ENCODE assay signal across 18 cellular contexts in the genomic region with DNA sequence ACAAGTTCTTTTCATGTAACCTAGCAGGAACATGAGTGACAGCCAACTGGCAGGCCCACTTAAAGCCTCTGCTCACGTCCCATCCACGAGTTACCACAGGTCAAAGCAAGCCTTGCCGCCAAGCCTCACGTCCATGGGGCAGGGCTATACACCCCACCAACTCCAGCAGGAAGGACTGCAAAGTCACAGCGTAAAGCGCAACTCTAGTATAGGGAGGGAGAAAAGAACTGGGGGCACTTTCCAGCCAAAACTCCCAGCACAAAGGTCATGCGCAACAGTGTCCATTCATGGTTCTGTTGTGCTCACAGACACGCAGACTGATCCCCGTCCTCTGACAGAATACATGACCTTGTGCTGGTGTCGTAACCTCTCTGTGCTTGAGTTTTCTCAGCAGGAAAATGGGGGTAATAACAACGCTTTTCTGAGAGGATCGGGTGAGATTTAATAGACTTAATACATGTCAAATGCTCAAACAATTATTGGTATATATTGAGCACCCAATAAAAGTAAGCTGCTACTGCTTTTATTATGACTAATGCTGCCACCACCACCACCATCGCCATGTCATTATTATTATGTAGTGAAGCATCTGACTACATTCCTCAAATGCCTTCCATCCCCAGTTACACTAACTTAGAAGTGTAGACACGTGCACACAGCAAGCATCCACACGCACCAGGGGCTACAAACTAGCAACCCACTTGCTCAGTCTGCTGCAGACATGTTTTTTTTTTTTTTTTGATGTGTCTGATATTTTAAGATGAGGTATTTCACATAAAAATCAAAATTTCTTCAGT.
DNase-seq lines count a peak whose midpoint lies in the region; ATAC-seq, FAIRE-seq and TF ChIP-seq lines count a peak whose summit lies in the region.
"Had no signal": no experiment of that assay in that cellular context is flagged by ENCODE, and none has a peak within 500 bp of the region (broad histone marks: within the 10 kb centered on the region; RNA-seq: fewer than 3 reads in every experiment).

No MANE protein-coding gene starts in this region.

- H2AFZ ChIP-seq in SK-N-SH (ENCODE audit: low read depth): no peak overlapping the region
- H2AFZ ChIP-seq in smooth muscle cell (ENCODE audit: low read depth): no peak overlapping the region

- no peak overlapping the region for H3K4me3 ChIP-seq in SK-N-SH (ENCODE audit: low read depth in 2 of 2, low read length in 1 of 2)
- H3K4me3 ChIP-seq in smooth muscle cell: no peak overlapping the region
- H3K4me3 ChIP-seq in kidney (ENCODE audit: low read length in 2 of 2): no peak overlapping the region
- H3K4me3 ChIP-seq: A549, esophagus muscularis mucosa, MG63, psoas muscle had no signal

- no peaks in the 10 kb centered on the region for H3K36me3 ChIP-seq in SK-N-SH (replicated peaks in 1 of 2; ENCODE audit: control insufficient read depth in 1 of 2, insufficient read depth in 2 of 2, low read length in 1 of 2)
- no peaks in the 10 kb centered on the region for H3K36me3 ChIP-seq in smooth muscle cell (ENCODE audit: low read depth)
- H3K36me3 ChIP-seq in kidney (ENCODE audit: control insufficient read depth in 1 of 2, insufficient read depth in 2 of 2, low read length in 2 of 2): no peaks in the 10 kb centered on the region
- H3K36me3 ChIP-seq: MG63 had no signal

- no peaks in the 10 kb centered on the region for H3K27me3 Mint-ChIP-seq in activated naive CD4-positive, alpha-beta T cell treated with anti-CD3 and anti-CD28 coated beads, Interleukin-2, amount 10 ng/mL, durations not matched to agents 7 days and 5 days

- H3K9ac ChIP-seq in SK-N-SH (peak overlapping the region; percentile 35; the same call in 1 of the 2 replicates), smooth muscle cell (ENCODE audit: low read depth) (no peak overlapping the region), kidney (ENCODE audit: low read length in 2 of 2) (no peak overlapping the region)

- DNase-seq in activated naive CD4-positive, alpha-beta T cell treated with anti-CD3 and anti-CD28 coated beads, Interleukin-2, amount 50 U/mL, for 72 hours (ENCODE audit: low spot score in 2 of 2): peak in 1 of 2 donors; percentile 31
- no peak for DNase-seq in activated naive CD4-positive, alpha-beta T cell treated with anti-CD3 and anti-CD28 coated beads, Interleukin-2, amount 10 ng/mL, durations not matched to agents 7 days and 5 days
- DNase-seq in SK-N-SH: no peak
- peak; percentile 71 for DNase-seq in glomerular visceral epithelial cell (ENCODE audit: extremely low spot score)
- DNase-seq in smooth muscle cell (lab: John Stamatoyannopoulos, UW; ENCODE audit: unreplicated experiment): no peak
- DNase-seq in kidney: no peak
- DNase-seq: activated T-cell treated with anti-CD3 and anti-CD28 coated beads, Interleukin-2, amount 50 U/mL, for 48 hours; dermis blood vessel endothelial cell; GF-D8; MG63; NCI-H2081; NCI-H774; psoas muscle; SHP77 had no signal

- no peaks in the 10 kb centered on the region for H3K36me3 Mint-ChIP-seq in activated naive CD4-positive, alpha-beta T cell treated with anti-CD3 and anti-CD28 coated beads, Interleukin-2, amount 50 U/mL, for 72 hours
- H3K36me3 Mint-ChIP-seq in activated naive CD4-positive, alpha-beta T cell treated with anti-CD3 and anti-CD28 coated beads, Interleukin-2, amount 10 ng/mL, durations not matched to agents 7 days and 5 days: no peaks in the 10 kb centered on the region

- ATAC-seq in activated naive CD4-positive, alpha-beta T cell treated with anti-CD3 and anti-CD28 coated beads, Interleukin-2, amount 50 U/mL, for 72 hours: no peak
- ATAC-seq in HG03439 (IDR thresholded peaks at IDR 0.05; ENCODE audit: unreplicated experiment) (no peak), GM18861 (IDR thresholded peaks at IDR 0.05; ENCODE audit: unreplicated experiment) (no peak)
- ATAC-seq: A549, psoas muscle had no signal

- H3K27ac ChIP-seq in SK-N-SH (ENCODE audit: low read depth in 2 of 2, low read length in 1 of 2) (peak overlapping the region in 1 of 2 experiments; percentile 63; a peak in 2 of 4 replicates), smooth muscle cell (ENCODE audit: low read depth) (peak overlapping the region; percentile 76), kidney (ENCODE audit: low read depth in 2 of 2, low read length in 2 of 2) (no peak overlapping the region)
- H3K27ac ChIP-seq: psoas muscle had no signal

- H3K9me2 ChIP-seq in SK-N-SH: no peaks in the 10 kb centered on the region

- no peak overlapping the region for H3K4me3 Mint-ChIP-seq in activated naive CD4-positive, alpha-beta T cell treated with anti-CD3 and anti-CD28 coated beads, Interleukin-2, amount 10 ng/mL, durations not matched to agents 7 days and 5 days

- H3K79me2 ChIP-seq in SK-N-SH (ENCODE audit: insufficient read depth) (no peaks in the 10 kb centered on the region), smooth muscle cell (ENCODE audit: low read depth) (no peaks in the 10 kb centered on the region)

- FAIRE-seq in kidney (lab: Jason Lieb, UNC): no peak
- FAIRE-seq: A549 had no signal

- intact Hi-C loops in kidney (cut with DNase I): loop anchor here (10.0 kb wide), 1 partner anchor 348 kb away; no protein-coding TSS in a partner anchor

- WGBS in SK-N-SH (ENCODE audit: low lambda C conversion rate): 85% methylated on average over 15 of the region's 15 CpGs
- 81% methylated on average over 15 of the region's 15 CpGs for WGBS in smooth muscle cell (ENCODE audit: low lambda C conversion rate)

- H3K4me2 ChIP-seq in SK-N-SH: 0 out of 2 replicates have a peak overlapping the region, but pooled peaks have one; percentile 13
- H3K4me2 ChIP-seq in smooth muscle cell: peak overlapping the region; percentile 39
- H3K4me2 ChIP-seq: A549 had no signal

- POLR2A ChIA-PET in SK-N-SH (lab: Yijun Ruan, JAX): no interaction called here

- H3K9me3 Mint-ChIP-seq in activated naive CD4-positive, alpha-beta T cell treated with anti-CD3 and anti-CD28 coated beads, Interleukin-2, amount 50 U/mL, for 72 hours: no peaks in the 10 kb centered on the region
- no peaks in the 10 kb centered on the region for H3K9me3 Mint-ChIP-seq in activated naive CD4-positive, alpha-beta T cell treated with anti-CD3 and anti-CD28 coated beads, Interleukin-2, amount 10 ng/mL, durations not matched to agents 7 days and 5 days

- H3K4me1 ChIP-seq in SK-N-SH (ENCODE audit: control insufficient read depth in 1 of 2, insufficient read depth in 2 of 2, low read depth in 1 of 2, low read length in 1 of 2) (peaks cover 22% of the 10 kb centered on the region in 2 experiments; a peak in 3 of 4 replicates), smooth muscle cell (ENCODE audit: low read depth) (peaks cover 5% of the 10 kb centered on the region), kidney (ENCODE audit: control insufficient read depth in 1 of 2, insufficient read depth in 1 of 2, low read depth in 1 of 2, low read length in 2 of 2) (peaks cover 0 to 4% of the 10 kb centered on the region in 2 donors)
- H3K4me1 ChIP-seq: psoas muscle had no signal

- no peak for TF ChIP-seq EP300 in SK-N-SH (IDR thresholded peaks at IDR 0.05; ENCODE audit: borderline replicate concordance in 1 of 2, low read depth in 1 of 2, low read length in 1 of 2)

- H3K27me3 ChIP-seq in SK-N-SH (ENCODE audit: insufficient read depth): no peaks in the 10 kb centered on the region
- H3K27me3 ChIP-seq in smooth muscle cell (ENCODE audit: low read depth): no peaks in the 10 kb centered on the region
- H3K27me3 ChIP-seq: esophagus muscularis mucosa, MG63 had no signal

- no peak for TF ChIP-seq RAD21 in SK-N-SH (IDR thresholded peaks at IDR 0.05; ENCODE audit: low read length)

- H3F3A ChIP-seq in SK-N-SH (replicated peaks; ENCODE audit: insufficient read depth) (peaks cover 27% of the 10 kb centered on the region), smooth muscle cell (ENCODE audit: low read depth) (peaks cover 8% of the 10 kb centered on the region)

- H3K4me1 Mint-ChIP-seq in activated naive CD4-positive, alpha-beta T cell treated with anti-CD3 and anti-CD28 coated beads, Interleukin-2, amount 10 ng/mL, durations not matched to agents 7 days and 5 days: no peaks in the 10 kb centered on the region

- CTCF ChIA-PET in activated naive CD4-positive, alpha-beta T cell treated with anti-CD3 and anti-CD28 coated beads, Interleukin-2, amount 10 ng/mL, durations not matched to agents 7 days and 5 days (lab: Charles Lee): interaction anchor here (1.0 to 2.1 kb wide), 6 partner anchors 8 to 228 kb away, joined by 3 to 11 read pairs (median 4); no protein-coding TSS in a partner anchor
- CTCF ChIA-PET in SK-N-SH (lab: Yijun Ruan, JAX): interaction anchor here (0.7 to 7.3 kb wide), 6 partner anchors 9 to 225 kb away, joined by 3 to 57 read pairs (median 4); no protein-coding TSS in a partner anchor

- H4K20me1 ChIP-seq in SK-N-SH (ENCODE audit: insufficient read depth) (no peaks in the 10 kb centered on the region), smooth muscle cell (ENCODE audit: low read depth) (no peaks in the 10 kb centered on the region)

- H3K9me3 ChIP-seq in SK-N-SH (no peaks in the 10 kb centered on the region), smooth muscle cell (replicated peaks; ENCODE audit: low read depth) (no peaks in the 10 kb centered on the region), kidney (ENCODE audit: control insufficient read depth in 1 of 2, low read length in 2 of 2) (no peaks in the 10 kb centered on the region)
- H3K9me3 ChIP-seq: A549, esophagus muscularis mucosa, MG63, psoas muscle had no signal

- TF ChIP-seq CTCF in SK-N-SH (IDR thresholded peaks at IDR 0.05) (no peak), smooth muscle cell (IDR thresholded peaks at IDR 0.05; ENCODE audit: borderline replicate concordance, insufficient read depth, poor library complexity, severe bottlenecking) (no peak), kidney (IDR thresholded peaks at IDR 0.05; ENCODE audit: borderline replicate concordance, extremely low read depth, insufficient read depth) (no peak)

- peak overlapping the region; percentile 18 to 26 for H3K27ac Mint-ChIP-seq in activated naive CD4-positive, alpha-beta T cell treated with anti-CD3 and anti-CD28 coated beads, Interleukin-2, amount 50 U/mL, for 72 hours
- no peak overlapping the region for H3K27ac Mint-ChIP-seq in activated naive CD4-positive, alpha-beta T cell treated with anti-CD3 and anti-CD28 coated beads, Interleukin-2, amount 10 ng/mL, durations not matched to agents 7 days and 5 days

TF ChIP-seq in SK-N-SH, 30 proteins besides CTCF, POLR2A, EP300 and RAD21 (continues in another document):
- TF ChIP-seq, protein P1, sequence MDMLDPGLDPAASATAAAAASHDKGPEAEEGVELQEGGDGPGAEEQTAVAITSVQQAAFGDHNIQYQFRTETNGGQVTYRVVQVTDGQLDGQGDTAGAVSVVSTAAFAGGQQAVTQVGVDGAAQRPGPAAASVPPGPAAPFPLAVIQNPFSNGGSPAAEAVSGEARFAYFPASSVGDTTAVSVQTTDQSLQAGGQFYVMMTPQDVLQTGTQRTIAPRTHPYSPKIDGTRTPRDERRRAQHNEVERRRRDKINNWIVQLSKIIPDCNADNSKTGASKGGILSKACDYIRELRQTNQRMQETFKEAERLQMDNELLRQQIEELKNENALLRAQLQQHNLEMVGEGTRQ (IDR thresholded peaks at IDR 0.05; ENCODE audit: borderline replicate concordance, low read depth, low read length): no peak
- TF ChIP-seq SMC3 (IDR thresholded peaks at IDR 0.05; ENCODE audit: low read depth, low read length) (no peak), RCOR1 (IDR thresholded peaks at IDR 0.05; ENCODE audit: low read length) (no peak), GABPA (IDR thresholded peaks at IDR 0.05; ENCODE audit: low read depth) (no peak), GATA2 (CRISPR knock-in tag; IDR thresholded peaks at IDR 0.05) (no peak)
